In the genomic region with DNA sequence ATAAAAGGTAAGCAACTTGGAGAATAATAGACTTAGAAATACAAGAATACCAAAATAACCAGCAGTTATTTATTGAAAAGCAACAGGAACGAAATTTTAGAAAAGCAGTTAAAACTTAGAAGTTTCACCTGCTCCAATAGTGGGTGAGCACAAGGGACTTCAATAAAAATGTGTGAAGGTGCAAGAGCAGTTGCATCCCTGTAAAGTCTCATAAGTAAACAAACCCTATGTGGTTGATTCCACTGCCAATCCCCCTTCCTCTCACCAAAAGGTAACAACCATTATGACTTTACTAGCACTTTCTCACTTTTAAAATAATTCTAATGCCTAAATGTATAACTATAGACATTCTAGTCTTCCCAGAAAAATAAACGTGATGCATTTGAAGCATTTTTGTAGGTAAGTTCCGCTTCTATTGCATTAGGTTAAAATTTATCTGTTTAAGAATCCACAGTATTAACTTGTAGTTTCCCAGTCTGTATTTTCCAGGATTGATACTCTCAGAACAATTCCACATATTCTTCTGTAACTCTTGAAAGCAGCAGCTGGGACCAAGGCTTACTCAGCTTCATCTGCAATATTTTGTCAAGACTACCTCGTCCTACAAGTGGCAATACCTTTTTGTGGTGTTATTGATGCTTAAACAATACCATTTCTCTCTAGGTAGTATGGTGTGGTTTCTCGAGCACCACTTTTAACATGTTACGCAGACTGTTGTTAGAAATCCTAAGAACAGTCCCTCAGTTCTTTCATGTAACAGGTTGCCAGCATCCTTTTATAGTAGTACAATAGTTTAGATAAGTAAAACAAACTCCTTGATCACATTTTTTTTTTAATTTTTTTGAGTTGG, we compare ENCODE assay signal across 1 cellular context.
TF ChIP-seq lines count a peak whose summit lies in the region.

No MANE protein-coding gene starts in this region.

TF ChIP-seq in K562, 482 proteins besides CTCF, POLR2A, EP300 and RAD21:
- TF ChIP-seq POLR2AphosphoS2 (IDR thresholded peaks at IDR 0.05; ENCODE audit: low read length) = peak; percentile 64; the same call in 1 of the 2 replicates
- no peak for TF ChIP-seq SMAD3 (CRISPR knock-in tag; conservative IDR thresholded peaks at IDR 0.05)
- TF ChIP-seq PML (IDR thresholded peaks at IDR 0.05; ENCODE audit: low read length) = peak; percentile 34; the same call in 1 of the 2 replicates
